Comparison of ENCODE assay signal across 9 cellular contexts in the genomic region with DNA sequence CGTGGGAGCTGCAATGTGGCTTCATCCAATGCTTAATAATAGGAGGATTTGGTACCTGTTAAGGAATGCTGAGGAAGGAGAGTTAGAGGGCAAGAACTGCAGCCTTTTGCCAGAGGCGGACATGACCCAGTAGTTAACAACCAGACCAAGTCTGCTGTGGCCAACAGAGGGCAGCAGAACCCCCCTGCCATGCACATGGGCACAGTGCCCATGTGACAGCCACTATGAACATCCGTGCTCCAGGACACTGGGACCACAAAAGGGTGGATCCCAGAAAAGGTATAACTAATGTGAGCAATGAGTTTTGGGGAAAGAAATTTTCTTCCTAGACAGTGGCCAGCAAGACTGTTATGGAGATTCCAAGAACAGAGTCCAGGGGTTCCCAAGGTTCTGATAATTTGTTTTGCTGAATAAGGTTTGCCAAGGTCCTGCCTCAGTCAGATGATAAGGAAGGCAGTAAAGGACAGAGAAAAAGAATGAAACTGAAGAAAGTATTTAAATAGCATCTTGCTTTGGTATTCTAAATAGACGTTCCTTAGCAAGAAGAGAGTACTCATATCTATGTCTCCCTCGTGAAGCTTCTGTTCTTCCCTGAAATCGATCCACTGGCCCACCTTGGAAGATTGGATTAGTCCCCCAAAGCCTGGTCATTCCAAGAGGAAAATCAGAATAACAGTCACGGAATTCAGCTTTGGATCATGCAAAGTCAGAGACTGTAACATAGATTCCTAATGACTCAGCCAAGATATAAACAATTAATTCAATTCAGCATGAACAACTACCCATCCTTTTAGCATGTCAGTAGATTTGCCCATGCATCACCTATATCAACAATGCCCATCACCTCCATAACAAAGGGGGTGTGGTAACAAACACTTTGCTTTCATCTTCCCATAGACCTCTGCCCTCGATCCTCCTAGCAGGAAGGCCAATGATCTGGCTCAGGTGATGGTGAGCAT. TPM values are rescaled to one million over a fixed set of nuclear protein-coding genes. Genes with fewer than 3 reads are reported as not detected.
DNase-seq lines count a peak whose midpoint lies in the region; ATAC-seq, FAIRE-seq and TF ChIP-seq lines count a peak whose summit lies in the region.
"Had no signal": no experiment of that assay in that cellular context is flagged by ENCODE, and none has a peak within 500 bp of the region (broad histone marks: within the 10 kb centered on the region; RNA-seq: fewer than 3 reads in every experiment).

No MANE protein-coding gene starts in this region.

- no peak for TF ChIP-seq POLR2A in body of pancreas (IDR thresholded peaks at IDR 0.05)

- intact Hi-C loops in body of pancreas (cut with DNase I): no loop called here

- dilution Hi-C loops in keratinocyte (cut with MboI; ENCODE audit: extremely low pct_ligation_motif_present, low sequenced_read_pairs): no loop called here

- H3F3A ChIP-seq in SU-DHL-6 (ENCODE audit: insufficient read depth): no peaks in the 10 kb centered on the region

- H3K27ac ChIP-seq in SU-DHL-6 (ENCODE audit: low read depth, low read length): no peak overlapping the region
- H3K27ac ChIP-seq in body of pancreas: no peak overlapping the region
- no peak overlapping the region for H3K27ac ChIP-seq in keratinocyte (ENCODE audit: control insufficient read depth, insufficient read depth, low read length)

- ATAC-seq in body of pancreas: peak; percentile 78

- peak; percentile 71 for TF ChIP-seq CTCF in SU-DHL-6 (IDR thresholded peaks at IDR 0.05; ENCODE audit: insufficient read depth, low read length, poor library complexity, severe bottlenecking)
- TF ChIP-seq CTCF in body of pancreas (IDR thresholded peaks at IDR 0.05): peak; percentile 45 to 69 (median 64)
- TF ChIP-seq CTCF in keratinocyte (optimal IDR thresholded peaks at IDR 0.05 in 1 of 3, IDR thresholded peaks at IDR 0.05 in 1 of 3, conservative IDR thresholded peaks at IDR 0.05 in 1 of 3; ENCODE audit: extremely low read depth in 1 of 3, insufficient read depth in 2 of 3, low read length in 3 of 3): peak; percentile 65 to 77 (median 75)

- H3K9me1 ChIP-seq in keratinocyte (ENCODE audit: control insufficient read depth, extremely low read depth, insufficient read depth, low read length): no peaks in the 10 kb centered on the region

- H3K9me2 ChIP-seq in SU-DHL-6 (replicated peaks; ENCODE audit: insufficient read depth, low read length): no peaks in the 10 kb centered on the region

- no peak overlapping the region for H3K4me3 ChIP-seq in SU-DHL-6 (ENCODE audit: insufficient read depth, low read length, poor library complexity, severe bottlenecking)
- no peak overlapping the region for H3K4me3 ChIP-seq in body of pancreas
- no peak overlapping the region for H3K4me3 ChIP-seq in keratinocyte (ENCODE audit: control insufficient read depth in 2 of 3, extremely low read depth in 1 of 3, insufficient read depth in 2 of 3, low read depth in 1 of 3, low read length in 3 of 3)

- no peaks in the 10 kb centered on the region for H3K27me3 ChIP-seq in SU-DHL-6 (ENCODE audit: low read length)
- no peaks in the 10 kb centered on the region for H3K27me3 ChIP-seq in body of pancreas
- peaks cover 5% of the 10 kb centered on the region for H3K27me3 ChIP-seq in keratinocyte (ENCODE audit: control insufficient read depth, extremely low read depth, insufficient read depth, low read length)

- no peak overlapping the region for H3K4me2 ChIP-seq in SU-DHL-6 (ENCODE audit: low read depth, low read length, poor library complexity, severe bottlenecking)
- H3K4me2 ChIP-seq in keratinocyte (ENCODE audit: control insufficient read depth, extremely low read depth, insufficient read depth, low read depth, low read length): no peak overlapping the region

- no peaks in the 10 kb centered on the region for H3K36me3 ChIP-seq in SU-DHL-6 (ENCODE audit: low read length)
- no peaks in the 10 kb centered on the region for H3K36me3 ChIP-seq in body of pancreas (replicated peaks in 1 of 2; ENCODE audit: insufficient read depth in 1 of 2, low read depth in 2 of 2)
- no peaks in the 10 kb centered on the region for H3K36me3 ChIP-seq in keratinocyte (ENCODE audit: control insufficient read depth in 2 of 2, extremely low read depth in 1 of 2, insufficient read depth in 2 of 2, low read length in 2 of 2)

- no peaks in the 10 kb centered on the region for H3K79me2 ChIP-seq in SU-DHL-6 (ENCODE audit: insufficient read depth, low read length)
- no peaks in the 10 kb centered on the region for H3K79me2 ChIP-seq in keratinocyte (ENCODE audit: control insufficient read depth, insufficient read depth, low read length)

- FAIRE-seq in keratinocyte (lab: Jason Lieb, UNC): no peak
- FAIRE-seq: endometrium had no signal

- H3K9ac ChIP-seq in SU-DHL-6 (ENCODE audit: low read length): no peak overlapping the region
- H3K9ac ChIP-seq in keratinocyte (ENCODE audit: control insufficient read depth, extremely low read depth, insufficient read depth, low read length): no peak overlapping the region

- H3K4me1 ChIP-seq in body of pancreas (no peaks in the 10 kb centered on the region), keratinocyte (ENCODE audit: control insufficient read depth, extremely low read depth, insufficient read depth, low read length) (no peaks in the 10 kb centered on the region)

- H2AFZ ChIP-seq in SU-DHL-6 (ENCODE audit: low read depth, low read length, severe bottlenecking) (peak overlapping the region; percentile 54), keratinocyte (ENCODE audit: control insufficient read depth, low read length) (no peak overlapping the region)

- no peaks in the 10 kb centered on the region for H4K20me1 ChIP-seq in SU-DHL-6 (ENCODE audit: low read depth, low read length)
- H4K20me1 ChIP-seq in keratinocyte (ENCODE audit: control insufficient read depth, extremely low read depth, insufficient read depth, low read length): no peaks in the 10 kb centered on the region

- DNase-seq in NOMO-1 (lab: John Stamatoyannopoulos, UW; ENCODE audit: unreplicated experiment in 2 of 2) (peak; percentile 1 to 11), NOMO-1 treated with dmso at 0.1 percent for 144 hours (lab: John Stamatoyannopoulos, UW; ENCODE audit: unreplicated experiment) (no peak), HK-2 (ENCODE audit: unreplicated experiment) (peak; percentile 57), body of pancreas (peak; percentile 67 to 82 (median 70)), keratinocyte (ENCODE audit: low read depth, low spot score) (no peak), NCI-H446 treated with DMSO at 0.1 percent for 48 hours (lab: John Stamatoyannopoulos, UW) (no peak)
- DNase-seq in stimulated activated CD4-positive, alpha-beta T cell treated with anti-CD3 and anti-CD28 coated beads, Interleukin-4, amount 100 ng/mL, for 4 hours: peak; percentile 7 to 38

- WGBS in body of pancreas, 2 donors: 42 to 46% methylated on average over 8 of the region's 8 CpGs

- H3K9me3 ChIP-seq in SU-DHL-6 (ENCODE audit: insufficient read depth, low read length) (no peaks in the 10 kb centered on the region), body of pancreas (no peaks in the 10 kb centered on the region), keratinocyte (ENCODE audit: control insufficient read depth, low read depth, low read length) (no peaks in the 10 kb centered on the region)

RNA-seq across cellular contexts. Expression of gene LGI1, which starts 56.0 kb away (rescaled TPM):
- total RNA-seq in body of pancreas: not detected
- polyA plus RNA-seq in keratinocyte: not detected in 3 replicates
- polyA plus RNA-seq in keratinocyte (2011; ENCODE audit: low read depth): not detected
- not detected in 2 replicates for polyA plus RNA-seq in keratinocyte (2011; cell fraction: cytosol; rRNA removed)
- polyA plus RNA-seq in keratinocyte (2011; cell fraction: nucleus; rRNA removed): not detected in 2 replicates
- polyA plus RNA-seq in keratinocyte (2012; ENCODE audit: low replicate concordance): not detected in 2 replicates
- not detected in 3 replicates for polyA minus RNA-seq in keratinocyte
- not detected for polyA minus RNA-seq in keratinocyte (2011; cell fraction: cytosol; rRNA and poly(A)+ RNA removed)
- not detected in 2 replicates for polyA minus RNA-seq in keratinocyte (2011; cell fraction: nucleus; rRNA and poly(A)+ RNA removed)

Comparison
In these comparisons a context has a peak if more than half of its experiments do, and no peak if none do; other contexts are left out.
1. DNase-seq: peak in NOMO-1 (2 of 2), HK-2 (single experiment), body of pancreas (4 of 4) and stimulated activated CD4-positive, alpha-beta T cell treated with anti-CD3 and anti-CD28 coated beads, Interleukin-4, amount 100 ng/mL, for 4 hours (2 of 2); none in NOMO-1 treated with dmso at 0.1 percent for 144 hours (single experiment), keratinocyte (single experiment) and NCI-H446 treated with DMSO at 0.1 percent for 48 hours (single experiment).
2. Peak in every context shown above with its lines, with median percentiles within 50 percentile points of each other: CTCF ChIP-seq.